Comparison of ENCODE assay signal across 24 cellular contexts in the genomic region with DNA sequence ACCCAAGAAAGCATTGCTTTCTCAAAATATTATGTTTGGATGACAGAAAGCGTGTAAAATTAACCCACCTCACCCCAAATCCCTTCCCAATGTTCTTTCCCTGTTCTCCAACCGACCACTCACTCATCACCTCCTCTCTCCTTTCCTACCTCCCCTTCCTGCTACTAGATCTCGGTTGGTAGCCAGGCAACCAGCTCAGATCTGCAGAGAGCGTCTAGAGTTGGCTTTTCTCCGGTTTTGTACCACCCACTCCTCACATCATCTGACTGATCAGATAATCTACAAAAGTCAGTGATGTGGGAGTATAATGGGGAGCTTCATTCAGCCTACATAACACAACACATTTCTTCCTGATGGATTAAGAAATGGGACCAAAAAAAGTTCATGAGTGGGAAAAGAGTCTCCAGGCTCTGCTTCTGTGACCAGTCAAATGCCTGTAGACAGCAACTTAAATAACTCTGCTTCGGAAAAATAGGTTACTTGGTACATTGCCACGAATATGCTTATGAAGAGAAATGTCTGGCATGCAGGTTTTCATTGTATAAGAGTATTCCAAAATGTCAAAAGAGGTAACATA.
"Had no signal": no experiment of that assay in that cellular context is flagged by ENCODE, and none has a peak within 500 bp of the region (broad histone marks: within the 10 kb centered on the region; RNA-seq: fewer than 3 reads in every experiment).

No MANE protein-coding gene starts in this region.

- H3K36me3 ChIP-seq: adrenal gland, ascending aorta, esophagus squamous epithelium, uterus had no signal

- H3K9me3 ChIP-seq: adrenal gland, ascending aorta, esophagus squamous epithelium, uterus had no signal

- H3K27ac ChIP-seq: adrenal gland, ascending aorta, epithelial cell of prostate, esophagus squamous epithelium, uterus, VCaP had no signal

- H3K4me3 ChIP-seq: adrenal gland, ascending aorta, esophagus squamous epithelium, uterus had no signal

- H3K27me3 ChIP-seq: adrenal gland, ascending aorta, esophagus squamous epithelium, uterus had no signal

- H3K4me1 ChIP-seq: ascending aorta, uterus had no signal

- DNase-seq: activated CD4-positive, alpha-beta memory T cell treated with anti-CD3 and anti-CD28 coated beads for 36 hours; activated CD4-positive, alpha-beta T cell treated with anti-CD3 and anti-CD28 coated beads, Interleukin-2, amount 10 ng/mL, durations not matched to agents 24 days and 14 days; activated CD8-positive, alpha-beta memory T cell treated with anti-CD3 and anti-CD28 coated beads, Interleukin-2, amount 50 U/mL, for 4 hours; activated effector memory CD4-positive, alpha-beta T cell treated with anti-CD3 and anti-CD28 coated beads, Interleukin-2, amount 50 U/mL, for 16 hours; activated naive CD4-positive, alpha-beta T cell treated with anti-CD3 and anti-CD28 coated beads for 36 hours; activated naive CD8-positive, alpha-beta T cell treated with anti-CD3 and anti-CD28 coated beads for 36 hours; activated T-cell treated with anti-CD3 and anti-CD28 coated beads, Interleukin-2, amount 50 U/mL, for 1 hour; adrenal gland; central memory CD4-positive, alpha-beta T cell; effector CD4-positive, alpha-beta T cell; esophagus squamous epithelium; islet precursor cell; mammary epithelial cell; midbrain; naive thymus-derived CD4-positive, alpha-beta T cell; occipital lobe; right cardiac atrium; stimulated activated naive CD4-positive, alpha-beta T cell treated with Interleukin-2 at 50 U/mL for 16 hours; T-helper 9 cell; uterus had no signal

- ATAC-seq: activated CD4-positive, CD25-positive, alpha-beta regulatory T cell treated with anti-CD3 and anti-CD28 coated beads, Interleukin-2, amount 50 U/mL, for 24 hours; naive thymus-derived CD4-positive, alpha-beta T cell; right cardiac atrium had no signal
